ENCODE assay signal across 1 cellular context in genomic region chr5:172502969-172503368, GRCh38.
TF ChIP-seq lines count a peak whose summit lies in the region.

No MANE protein-coding gene starts in this region.

TF ChIP-seq in H1, 55 proteins besides CTCF, POLR2A, EP300 and RAD21 (continued from another document):
- TF ChIP-seq USF2 (IDR thresholded peaks at IDR 0.05; ENCODE audit: low read length): peak; percentile 86
- no peak for TF ChIP-seq TEAD4 (IDR thresholded peaks at IDR 0.05; ENCODE audit: low read depth, low read length)
